Comparison of ENCODE assay signal across 1 cellular context in genomic region chr7:55440040-55440690, GRCh38.
TF ChIP-seq lines count a peak whose summit lies in the region.

No MANE protein-coding gene starts in this region.

TF ChIP-seq in SK-N-SH treated with all-trans-retinoic acid at 6 μM for 48 hours, 23 proteins besides CTCF, POLR2A, EP300 and RAD21 (continued from another document):
- TF ChIP-seq ZC3H10 (CRISPR knock-in tag; IDR thresholded peaks at IDR 0.05) = no peak
